Comparison of ENCODE assay signal across 15 cellular contexts in the genomic region with DNA sequence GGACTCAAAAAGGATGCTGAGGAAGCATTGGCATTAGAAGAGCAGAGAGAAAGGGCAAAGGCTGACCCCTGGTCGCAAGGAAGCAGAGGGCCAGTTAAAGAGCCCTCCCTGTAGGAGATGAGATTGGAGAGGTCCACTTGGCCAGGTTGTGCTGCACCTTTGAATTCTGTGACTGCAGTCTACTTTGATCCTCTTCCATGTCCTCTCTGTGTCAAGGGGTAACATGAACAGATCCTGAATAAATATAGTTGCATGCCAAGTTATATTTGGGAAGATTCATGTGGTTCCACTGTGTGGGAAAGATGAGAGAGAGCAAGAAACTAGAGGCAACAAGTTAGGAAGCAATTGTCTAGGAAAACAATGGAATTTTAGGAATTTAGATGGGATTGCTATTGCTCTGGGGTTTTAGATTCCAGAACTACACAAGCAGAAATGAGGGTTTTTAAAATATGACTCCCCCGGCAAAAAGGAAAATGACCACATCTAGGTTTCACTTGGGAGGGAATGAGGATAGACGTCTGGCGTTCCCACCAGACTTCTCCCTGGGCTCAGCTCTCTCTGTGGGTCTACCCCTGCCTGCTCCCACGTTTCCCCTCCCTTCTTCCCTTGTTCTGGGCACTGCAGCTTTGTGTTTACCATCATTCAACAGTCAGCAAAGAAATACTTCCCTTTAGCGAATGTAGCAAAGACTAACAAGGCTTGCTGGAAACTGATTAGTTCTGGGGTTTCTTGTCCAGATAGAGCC.
DNase-seq lines count a peak whose midpoint lies in the region; ATAC-seq, FAIRE-seq and TF ChIP-seq lines count a peak whose summit lies in the region.
"Had no signal": no experiment of that assay in that cellular context is flagged by ENCODE, and none has a peak within 500 bp of the region (broad histone marks: within the 10 kb centered on the region; RNA-seq: fewer than 3 reads in every experiment).

No MANE protein-coding gene starts in this region.

- TF ChIP-seq RAD21 in liver (IDR thresholded peaks at IDR 0.05) (peak in 1 of 2 donors; percentile 9), HepG2 (CRISPR knock-in tag; IDR thresholded peaks at IDR 0.05) (no peak)

- intact Hi-C loops in HepG2 (cut with micrococcal nuclease; ENCODE audit: unreplicated experiment) = no loop called here
- intact Hi-C loops in heart left ventricle (cut with DNase I) = no loop called here
- intact Hi-C loops in pancreas (cut with DNase I) = no loop called here

- no peak overlapping the region for H3K4me3 Mint-ChIP-seq in naive thymus-derived CD8-positive, alpha-beta T cell

- H3K27me3 ChIP-seq in liver (ENCODE audit: control insufficient read depth in 4 of 4, insufficient read depth in 4 of 4, low read length in 3 of 4) = no peaks in the 10 kb centered on the region
- no peaks in the 10 kb centered on the region for H3K27me3 ChIP-seq in HepG2 (ENCODE audit: control insufficient read depth in 1 of 2, insufficient read depth in 2 of 2, low read length in 2 of 2)
- H3K27me3 ChIP-seq in heart left ventricle = no peaks in the 10 kb centered on the region
- H3K27me3 ChIP-seq in pancreas = no peaks in the 10 kb centered on the region
- H3K27me3 ChIP-seq in effector memory CD4-positive, alpha-beta T cell (replicated peaks; ENCODE audit: control insufficient read depth, insufficient read depth, low read length, poor library complexity, severe bottlenecking) = no peaks in the 10 kb centered on the region

- H3K27ac ChIP-seq in liver (ENCODE audit: low read depth in 1 of 2, low read length in 2 of 2) (no peak overlapping the region), HepG2 (ENCODE audit: extremely low read length, insufficient read depth, low read length) (no peak overlapping the region), heart left ventricle (peak overlapping the region in 11 of 12 donors; percentile 5 to 82 (median 37)), pancreas (peak overlapping the region in 2 of 4 donors; percentile 8 to 24)
- no peak overlapping the region for H3K27ac ChIP-seq in effector memory CD4-positive, alpha-beta T cell (ENCODE audit: insufficient read depth, low read length, poor library complexity, severe bottlenecking)
- H3K27ac ChIP-seq: A549 had no signal

- H3K27ac Mint-ChIP-seq in naive thymus-derived CD8-positive, alpha-beta T cell = peak overlapping the region in 3 of 10 donors; percentile 13 to 51 (median 31)

- H3K36me3 Mint-ChIP-seq in naive thymus-derived CD8-positive, alpha-beta T cell = peaks cover 0 to 5% (median 0%) of the 10 kb centered on the region in 3 donors

- H3K4me1 Mint-ChIP-seq in naive thymus-derived CD8-positive, alpha-beta T cell = peaks cover 0 to 17% (median 5%) of the 10 kb centered on the region in 4 donors

- no peak overlapping the region for H3K9ac ChIP-seq in liver (ENCODE audit: low read depth in 1 of 2, low read length in 2 of 2)
- H3K9ac ChIP-seq in HepG2 (ENCODE audit: insufficient read depth, low read depth, low read length) = no peak overlapping the region

- peaks cover 5 to 12% (median 10%) of the 10 kb centered on the region in 4 donors for H3K4me1 ChIP-seq in liver (ENCODE audit: control insufficient read depth in 4 of 4, insufficient read depth in 4 of 4, low read length in 3 of 4)
- H3K4me1 ChIP-seq in HepG2 (ENCODE audit: insufficient read depth, low read length) = no peaks in the 10 kb centered on the region
- H3K4me1 ChIP-seq in heart left ventricle = peaks cover 0 to 45% (median 13%) of the 10 kb centered on the region in 12 donors
- no peaks in the 10 kb centered on the region for H3K4me1 ChIP-seq in pancreas
- H3K4me1 ChIP-seq in effector memory CD4-positive, alpha-beta T cell (ENCODE audit: control insufficient read depth, insufficient read depth, low read length, poor library complexity, severe bottlenecking) = no peaks in the 10 kb centered on the region
- H3K4me1 ChIP-seq: A549 had no signal

- no peaks in the 10 kb centered on the region for H3K79me2 ChIP-seq in HepG2 (ENCODE audit: insufficient read depth, low read length)

- POLR2A ChIA-PET in HepG2 (lab: Yijun Ruan, JAX) = no interaction called here
- POLR2A ChIA-PET in naive thymus-derived CD8-positive, alpha-beta T cell (lab: Charles Lee) = no interaction called here

- H3K9me3 ChIP-seq in liver (ENCODE audit: control insufficient read depth in 4 of 4, low read length in 3 of 4) = peaks cover 0 to under 1% (median 0%) of the 10 kb centered on the region in 4 donors
- H3K9me3 ChIP-seq in HepG2 (ENCODE audit: low read length) = no peaks in the 10 kb centered on the region; the same call in 1 of the 2 replicates
- peaks cover 0 to 7% (median under 1%) of the 10 kb centered on the region in 12 donors for H3K9me3 ChIP-seq in heart left ventricle
- H3K9me3 ChIP-seq in pancreas = no peaks in the 10 kb centered on the region
- no peaks in the 10 kb centered on the region for H3K9me3 ChIP-seq in effector memory CD4-positive, alpha-beta T cell (ENCODE audit: control insufficient read depth, low read length)
- H3K9me3 ChIP-seq: A549 had no signal

- in situ Hi-C loops in HepG2 (cut with HindIII; ENCODE audit: extremely low pct_ligation_motif_present, low pct_unique_long_range_greater_than_20kb) = no loop called here

- H3K4me3 ChIP-seq in liver (ENCODE audit: low read depth in 1 of 3, low read length in 3 of 3) = no peak overlapping the region
- H3K4me3 ChIP-seq in HepG2 (replicated peaks in 1 of 3; ENCODE audit: insufficient read depth in 1 of 3, low read depth in 2 of 3, low read length in 3 of 3) = no peak overlapping the region
- no peak overlapping the region for H3K4me3 ChIP-seq in heart left ventricle
- no peak overlapping the region for H3K4me3 ChIP-seq in pancreas
- H3K4me3 ChIP-seq in effector memory CD4-positive, alpha-beta T cell (ENCODE audit: insufficient read depth, low read depth, low read length, poor library complexity, severe bottlenecking) = no peak overlapping the region
- H3K4me3 ChIP-seq: A549 had no signal

- DNase-seq in HepG2 (ENCODE audit: low spot score) (no peak), heart left ventricle (peak in 1 of 5 donors; percentile 21), pancreas (no peak)
- DNase-seq in effector memory CD4-positive, alpha-beta T cell = no peak
- DNase-seq in naive thymus-derived CD8-positive, alpha-beta T cell = no peak
- DNase-seq: activated CD4-positive, CD25-positive, alpha-beta regulatory T cell; activated gamma-delta T cell treated with Interleukin-2 at 50 U/mL for 16 hours; NCI-H187 treated with DMSO at 0.1 percent for 48 hours; stimulated activated naive CD4-positive, alpha-beta T cell had no signal

- no peak overlapping the region for H2AFZ ChIP-seq in HepG2 (ENCODE audit: low read length)

- H3K9me3 Mint-ChIP-seq in naive thymus-derived CD8-positive, alpha-beta T cell = peaks cover 0 to 7% (median 1%) of the 10 kb centered on the region in 9 donors

- CTCF ChIA-PET in HepG2 (lab: Yijun Ruan, JAX; ENCODE audit: low intra/inter-chr PET ratio, low total read pairs) = no interaction called here

- TF ChIP-seq CTCF in liver (IDR thresholded peaks at IDR 0.05; ENCODE audit: low read depth, low read length, missing input control) = no peak
- no peak for TF ChIP-seq CTCF in HepG2 (CRISPR knock-in tag; IDR thresholded peaks at IDR 0.05)
- no peak for TF ChIP-seq CTCF in heart left ventricle (IDR thresholded peaks at IDR 0.05)
- TF ChIP-seq CTCF in pancreas (IDR thresholded peaks at IDR 0.05) = no peak

- FAIRE-seq in HepG2 (lab: Jason Lieb, UNC) (no peak), pancreas (lab: Jason Lieb, UNC) (no peak)
- FAIRE-seq: A549, islet of Langerhans, RCC 7860 had no signal

- peaks cover 0 to 2% (median 0%) of the 10 kb centered on the region in 5 donors for H3K27me3 Mint-ChIP-seq in naive thymus-derived CD8-positive, alpha-beta T cell

- BruUV-seq in HepG2 (replicated peaks; lab: Mats Ljungman, UMichigan) = no TSS peak

- H3K4me2 ChIP-seq in HepG2 (ENCODE audit: low read depth, low read length) = no peak overlapping the region
- H3K4me2 ChIP-seq: A549 had no signal

- no peak for TF ChIP-seq EP300 in HepG2 (IDR thresholded peaks at IDR 0.05; ENCODE audit: low read depth in 2 of 2, low read length in 2 of 2)
- no peak for TF ChIP-seq EP300 in HepG2 (CRISPR knock-in tag; IDR thresholded peaks at IDR 0.05; ENCODE audit: borderline replicate concordance)

- ATAC-seq in HepG2 (no peak), heart left ventricle (peak; percentile 45 to 65 (median 53)), pancreas (peak in 3 of 4 donors; percentile 19 to 73 (median 68)), HG03565 (IDR thresholded peaks at IDR 0.05; ENCODE audit: unreplicated experiment) (no peak), GM21381 (IDR thresholded peaks at IDR 0.05; ENCODE audit: unreplicated experiment) (no peak)
- no peak for ATAC-seq in naive thymus-derived CD8-positive, alpha-beta T cell
- ATAC-seq: A549 had no signal

- no peak for TF ChIP-seq POLR2A in HepG2 (IDR thresholded peaks at IDR 0.05; ENCODE audit: insufficient read depth in 1 of 2, low read depth in 2 of 2, low read length in 2 of 2)
- TF ChIP-seq POLR2A in heart left ventricle (IDR thresholded peaks at IDR 0.05) = no peak

- no peaks in the 10 kb centered on the region for H4K20me1 ChIP-seq in HepG2 (ENCODE audit: insufficient read depth, low read length)

- no peaks in the 10 kb centered on the region for H3K36me3 ChIP-seq in liver (ENCODE audit: control insufficient read depth in 4 of 4, insufficient read depth in 3 of 4, low read depth in 1 of 4, low read length in 3 of 4)
- no peaks in the 10 kb centered on the region for H3K36me3 ChIP-seq in HepG2 (replicated peaks in 1 of 2; ENCODE audit: control insufficient read depth in 1 of 2, insufficient read depth in 2 of 2, low read length in 2 of 2)
- H3K36me3 ChIP-seq in heart left ventricle = no peaks in the 10 kb centered on the region
- H3K36me3 ChIP-seq in pancreas = no peaks in the 10 kb centered on the region
- no peaks in the 10 kb centered on the region for H3K36me3 ChIP-seq in effector memory CD4-positive, alpha-beta T cell (ENCODE audit: control insufficient read depth, insufficient read depth, low read length)

- 48% methylated on average over 6 of the region's 6 CpGs for WGBS in liver
- 32% methylated on average over 6 of the region's 6 CpGs for WGBS in HepG2 (ENCODE audit: low lambda C conversion rate)
- WGBS in heart left ventricle, 4 donors = 58 to 75% (median 62%) methylated on average over 6 of the region's 6 CpGs
- WGBS in pancreas, 2 donors = 52 to 56% methylated on average over 6 of the region's 6 CpGs

TF ChIP-seq in liver, 16 proteins besides CTCF, POLR2A, EP300 and RAD21 (continues in another document):
- no peak for TF ChIP-seq EGR1 (IDR thresholded peaks at IDR 0.05; ENCODE audit: low read depth in 2 of 2)
- TF ChIP-seq, protein P1, sequence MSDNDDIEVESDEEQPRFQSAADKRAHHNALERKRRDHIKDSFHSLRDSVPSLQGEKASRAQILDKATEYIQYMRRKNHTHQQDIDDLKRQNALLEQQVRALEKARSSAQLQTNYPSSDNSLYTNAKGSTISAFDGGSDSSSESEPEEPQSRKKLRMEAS (IDR thresholded peaks at IDR 0.05) = peak; percentile 24
- TF ChIP-seq RXRA (IDR thresholded peaks at IDR 0.05) = peak; percentile 30 to 66

TF ChIP-seq in HepG2, 621 proteins besides CTCF, POLR2A, EP300 and RAD21 (continues in another document):
- TF ChIP-seq MED1 (CRISPR knock-in tag; IDR thresholded peaks at IDR 0.05) (no peak), PITX1 (CRISPR knock-in tag; IDR thresholded peaks at IDR 0.05) (no peak), NAIF1 (CRISPR knock-in tag; IDR thresholded peaks at IDR 0.05; ENCODE audit: borderline replicate concordance) (no peak), RXRB (CRISPR knock-in tag; IDR thresholded peaks at IDR 0.05; ENCODE audit: borderline replicate concordance) (no peak)

Comparison
In these comparisons a context has a peak if more than half of its experiments do, and no peak if none do; other contexts are left out.
1. H3K27ac ChIP-seq: peak in heart left ventricle (11 of 12); none in liver (0 of 2), HepG2 (single experiment) and effector memory CD4-positive, alpha-beta T cell (single experiment).
2. ATAC-seq: peak in heart left ventricle (4 of 4) and pancreas (3 of 4); none in HepG2 (single experiment), naive thymus-derived CD8-positive, alpha-beta T cell (0 of 2), HG03565 (single experiment) and GM21381 (single experiment).